1 cellular context compared by ENCODE assay signal in genomic region chr6:40743226-40743625, GRCh38.
TF ChIP-seq lines count a peak whose summit lies in the region.

No MANE protein-coding gene starts in this region.

TF ChIP-seq in SK-N-SH, 30 proteins besides CTCF, POLR2A, EP300 and RAD21 (continued from another document):
- TF ChIP-seq SIN3A (IDR thresholded peaks at IDR 0.05; ENCODE audit: borderline replicate concordance, low read depth, low read length) = no peak
- TF ChIP-seq GATA2 (CRISPR knock-in tag; IDR thresholded peaks at IDR 0.05) = no peak
- TF ChIP-seq MXI1 (IDR thresholded peaks at IDR 0.05; ENCODE audit: low read depth, low read length) = no peak
- no peak for TF ChIP-seq SMC3 (IDR thresholded peaks at IDR 0.05; ENCODE audit: low read depth, low read length)
- no peak for TF ChIP-seq CHD2 (IDR thresholded peaks at IDR 0.05; ENCODE audit: low read length, partially characterized antibody)
- no peak for TF ChIP-seq FOXM1 (IDR thresholded peaks at IDR 0.05; ENCODE audit: low read depth)
- no peak for TF ChIP-seq USF2 (IDR thresholded peaks at IDR 0.05; ENCODE audit: borderline replicate concordance, low read depth, low read length)
